20 cellular contexts compared by ENCODE assay signal in the genomic region with DNA sequence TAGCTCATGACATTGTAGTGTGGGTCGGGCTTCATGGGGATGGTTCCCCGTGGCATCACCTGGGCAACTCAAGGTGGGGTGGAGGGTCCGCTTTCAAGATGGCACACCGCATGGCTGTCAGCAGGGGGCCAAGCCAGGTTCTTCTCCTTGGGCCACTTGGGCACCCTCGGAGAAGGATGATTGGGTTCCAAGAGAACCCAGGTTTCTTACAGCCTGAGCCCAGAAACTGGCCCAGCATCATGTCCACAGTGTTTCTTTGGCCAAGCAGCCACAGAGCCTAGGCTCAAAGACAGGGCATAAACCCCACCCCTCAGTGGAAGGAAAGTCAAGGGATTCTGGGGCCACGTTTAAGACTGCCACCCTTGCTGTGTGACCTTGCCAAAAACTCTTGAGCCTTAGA.
DNase-seq lines count a peak whose midpoint lies in the region; ATAC-seq and TF ChIP-seq lines count a peak whose summit lies in the region.
"Had no signal": no experiment of that assay in that cellular context is flagged by ENCODE, and none has a peak within 500 bp of the region (broad histone marks: within the 10 kb centered on the region; RNA-seq: fewer than 3 reads in every experiment).

No MANE protein-coding gene starts in this region.

- TF ChIP-seq CTCF in GM12874 (IDR thresholded peaks at IDR 0.05; ENCODE audit: insufficient read depth, low read depth, low read length): 0 out of 2 replicates have a peak, but pooled peaks have one; percentile 4
- TF ChIP-seq CTCF in osteoblast (IDR thresholded peaks at IDR 0.05; ENCODE audit: extremely low read depth, low read depth, low read length): no peak
- no peak for TF ChIP-seq CTCF in colonic mucosa (IDR thresholded peaks at IDR 0.05)

- H3K4me1 Mint-ChIP-seq in activated CD8-positive, alpha-beta memory T cell treated with anti-CD3 and anti-CD28 coated beads, Interleukin-2, amount 10 ng/mL, durations not matched to agents 7 days and 5 days: peaks cover 4% of the 10 kb centered on the region
- peaks cover 16% of the 10 kb centered on the region for H3K4me1 Mint-ChIP-seq in activated T-helper 2 cell treated with anti-CD3 and anti-CD28 coated beads, Interferon-gamma antibody, Interleukin-2, Interleukin-4, amounts not matched to agents 10 μg/mL and 5 μg/mL and 100 μg/mL, durations not matched to agents 14 hours and 24 hours and 36 hours (ENCODE audit: low read depth)
- H3K4me1 Mint-ChIP-seq in activated naive CD4-positive, alpha-beta T cell treated with anti-CD3 and anti-CD28 coated beads for 36 hours (ENCODE audit: low read depth): no peaks in the 10 kb centered on the region
- H3K4me1 Mint-ChIP-seq: activated naive CD4-positive, alpha-beta T cell treated with anti-CD3 and anti-CD28 coated beads, Interleukin-2, amount 10 ng/mL, durations not matched to agents 7 days and 5 days had no signal

- H3K9me3 ChIP-seq in osteoblast (ENCODE audit: low read depth, low read length) (no peaks in the 10 kb centered on the region), colonic mucosa (no peaks in the 10 kb centered on the region)
- H3K9me3 ChIP-seq: ascending aorta; BLaER1 treated with 17β-estradiol and CSF1 and Interleukin-3, amounts not matched to agents 10 nM and 100 nM; ovary had no signal

- no peak for ATAC-seq in activated CD8-positive, alpha-beta memory T cell treated with anti-CD3 and anti-CD28 coated beads, Interleukin-2, amount 10 ng/mL, durations not matched to agents 7 days and 5 days

- H3K9me3 Mint-ChIP-seq in activated CD8-positive, alpha-beta memory T cell treated with anti-CD3 and anti-CD28 coated beads, Interleukin-2, amount 10 ng/mL, durations not matched to agents 7 days and 5 days (ENCODE audit: low read depth): no peaks in the 10 kb centered on the region
- H3K9me3 Mint-ChIP-seq in activated T-helper 2 cell treated with anti-CD3 and anti-CD28 coated beads, Interferon-gamma antibody, Interleukin-2, Interleukin-4, amounts not matched to agents 10 μg/mL and 5 μg/mL and 100 μg/mL, durations not matched to agents 14 hours and 24 hours and 36 hours: no peaks in the 10 kb centered on the region
- H3K9me3 Mint-ChIP-seq in activated naive CD4-positive, alpha-beta T cell treated with anti-CD3 and anti-CD28 coated beads for 36 hours: no peaks in the 10 kb centered on the region
- H3K9me3 Mint-ChIP-seq: activated naive CD4-positive, alpha-beta T cell treated with anti-CD3 and anti-CD28 coated beads, Interleukin-2, amount 10 ng/mL, durations not matched to agents 7 days and 5 days; stimulated activated naive CD8-positive, alpha-beta T cell treated with anti-CD3 and anti-CD28 coated beads, Interleukin-15, Interleukin-2, amounts not matched to agents 100 ng/mL and 50 ng/mL, for 24 hours had no signal

- no peaks in the 10 kb centered on the region for H4K20me1 ChIP-seq in osteoblast (ENCODE audit: insufficient read depth, low read length)
- H4K20me1 ChIP-seq: BLaER1 treated with 17β-estradiol and CSF1 and Interleukin-3, amounts not matched to agents 10 nM and 100 nM had no signal

- no peaks in the 10 kb centered on the region for H3K79me2 ChIP-seq in osteoblast (ENCODE audit: insufficient read depth, low read length)

- H3K4me1 ChIP-seq in osteoblast (ENCODE audit: insufficient read depth, low read length) (peaks cover 4% of the 10 kb centered on the region), colonic mucosa (no peaks in the 10 kb centered on the region)
- H3K4me1 ChIP-seq: ascending aorta had no signal

- H3K4me3 ChIP-seq in osteoblast (ENCODE audit: insufficient read depth, low read length): no peak overlapping the region
- no peak overlapping the region for H3K4me3 ChIP-seq in colonic mucosa
- H3K4me3 ChIP-seq: ascending aorta; BLaER1 treated with 17β-estradiol and CSF1 and Interleukin-3, amounts not matched to agents 10 nM and 100 nM; ovary had no signal

- CTCF ChIA-PET in activated CD8-positive, alpha-beta memory T cell treated with anti-CD3 and anti-CD28 coated beads, Interleukin-2, amount 10 ng/mL, durations not matched to agents 7 days and 5 days (lab: Charles Lee): interaction anchor here (2.2 kb wide), 1 partner anchor 290 kb away, joined by 8 read pairs; no protein-coding TSS in a partner anchor
- CTCF ChIA-PET in activated naive CD4-positive, alpha-beta T cell treated with anti-CD3 and anti-CD28 coated beads for 36 hours (lab: Charles Lee): interaction anchor here (1.1 to 2.1 kb wide), 2 partner anchors 290 to 319 kb away, joined by 5 to 12 read pairs; no protein-coding TSS in a partner anchor

- no peak overlapping the region for H3K4me2 ChIP-seq in osteoblast (ENCODE audit: insufficient read depth, low read length)

- H3K27me3 ChIP-seq in osteoblast (ENCODE audit: insufficient read depth, low read length): peaks cover 2% of the 10 kb centered on the region
- H3K27me3 ChIP-seq in colonic mucosa: no peaks in the 10 kb centered on the region
- H3K27me3 ChIP-seq: ascending aorta; BLaER1 treated with 17β-estradiol and CSF1 and Interleukin-3, amounts not matched to agents 10 nM and 100 nM; ovary had no signal

- H3K27me3 Mint-ChIP-seq in activated CD8-positive, alpha-beta memory T cell treated with anti-CD3 and anti-CD28 coated beads, Interleukin-2, amount 10 ng/mL, durations not matched to agents 7 days and 5 days: no peaks in the 10 kb centered on the region
- H3K27me3 Mint-ChIP-seq in activated T-helper 2 cell treated with anti-CD3 and anti-CD28 coated beads, Interferon-gamma antibody, Interleukin-2, Interleukin-4, amounts not matched to agents 10 μg/mL and 5 μg/mL and 100 μg/mL, durations not matched to agents 14 hours and 24 hours and 36 hours (ENCODE audit: low read depth): no peaks in the 10 kb centered on the region
- H3K27me3 Mint-ChIP-seq in activated naive CD4-positive, alpha-beta T cell treated with anti-CD3 and anti-CD28 coated beads for 36 hours (ENCODE audit: low read depth): no peaks in the 10 kb centered on the region
- H3K27me3 Mint-ChIP-seq: stimulated activated naive CD8-positive, alpha-beta T cell treated with anti-CD3 and anti-CD28 coated beads, Interleukin-15, Interleukin-2, amounts not matched to agents 100 ng/mL and 50 ng/mL, for 24 hours had no signal

- H3K36me3 ChIP-seq in osteoblast (ENCODE audit: insufficient read depth, low read length): no peaks in the 10 kb centered on the region
- H3K36me3 ChIP-seq in colonic mucosa: no peaks in the 10 kb centered on the region
- H3K36me3 ChIP-seq: ascending aorta; BLaER1 treated with 17β-estradiol and CSF1 and Interleukin-3, amounts not matched to agents 10 nM and 100 nM; ovary had no signal

- no peak overlapping the region for H3K4me3 Mint-ChIP-seq in activated CD8-positive, alpha-beta memory T cell treated with anti-CD3 and anti-CD28 coated beads, Interleukin-2, amount 10 ng/mL, durations not matched to agents 7 days and 5 days
- H3K4me3 Mint-ChIP-seq in activated T-helper 2 cell treated with anti-CD3 and anti-CD28 coated beads, Interferon-gamma antibody, Interleukin-2, Interleukin-4, amounts not matched to agents 10 μg/mL and 5 μg/mL and 100 μg/mL, durations not matched to agents 14 hours and 24 hours and 36 hours (ENCODE audit: low read depth): no peak overlapping the region
- H3K4me3 Mint-ChIP-seq in activated naive CD4-positive, alpha-beta T cell treated with anti-CD3 and anti-CD28 coated beads for 36 hours: no peak overlapping the region
- H3K4me3 Mint-ChIP-seq: activated naive CD4-positive, alpha-beta T cell treated with anti-CD3 and anti-CD28 coated beads, Interleukin-2, amount 10 ng/mL, durations not matched to agents 7 days and 5 days; stimulated activated naive CD8-positive, alpha-beta T cell treated with anti-CD3 and anti-CD28 coated beads, Interleukin-15, Interleukin-2, amounts not matched to agents 100 ng/mL and 50 ng/mL, for 24 hours had no signal

- DNase-seq in activated CD8-positive, alpha-beta memory T cell treated with anti-CD3 and anti-CD28 coated beads, Interleukin-2, amount 10 ng/mL, durations not matched to agents 7 days and 5 days: peak; percentile 39
- DNase-seq in activated CD8-positive, alpha-beta memory T cell treated with anti-CD3 and anti-CD28 coated beads, Interleukin-2, amount 50 U/mL, for 4 hours: no peak
- DNase-seq in activated T-helper 2 cell treated with anti-CD3 and anti-CD28 coated beads, Interferon-gamma antibody, Interleukin-2, Interleukin-4, amounts not matched to agents 10 μg/mL and 5 μg/mL and 100 μg/mL, durations not matched to agents 14 hours and 24 hours and 36 hours (ENCODE audit: low spot score): peak; percentile 4
- DNase-seq in osteoblast (ENCODE audit: insufficient read length, low spot score, missing footprints) (peak; percentile 60), colonic mucosa (no peak), HCEC 1CT (no peak)
- no peak for DNase-seq in activated naive CD4-positive, alpha-beta T cell treated with anti-CD3 and anti-CD28 coated beads for 36 hours
- DNase-seq: activated CD4-positive, CD25-positive, alpha-beta regulatory T cell treated with anti-CD3 and anti-CD28 coated beads, Interleukin-2, amount 50 U/mL, for 72 hours; activated naive CD4-positive, alpha-beta T cell treated with anti-CD3 and anti-CD28 coated beads, Interleukin-2, amount 10 ng/mL, durations not matched to agents 7 days and 5 days; hippocampal formation; mammary epithelial cell; NCI-H1694; NCI-H774; ovary; stimulated activated CD4-positive, alpha-beta T cell treated with anti-CD3 and anti-CD28 coated beads, Interleukin-2, amount 100 ng/mL, for 24 hours; trophoblast cell had no signal

- H3K27ac ChIP-seq in osteoblast (ENCODE audit: low read depth, low read length) (no peak overlapping the region), colonic mucosa (no peak overlapping the region)
- H3K27ac ChIP-seq: ascending aorta; BLaER1 treated with 17β-estradiol and CSF1 and Interleukin-3, amounts not matched to agents 10 nM and 100 nM; ovary had no signal

- intact Hi-C loops in activated T-helper 2 cell treated with anti-CD3 and anti-CD28 coated beads, Interferon-gamma antibody, Interleukin-2, Interleukin-4, amounts not matched to agents 10 μg/mL and 5 μg/mL and 100 μg/mL, durations not matched to agents 14 hours and 24 hours and 36 hours (cut with micrococcal nuclease): no loop called here
- intact Hi-C loops in colonic mucosa (cut with DNase I): loop anchor here (5.0 kb wide), 1 partner anchor 290 kb away; no protein-coding TSS in a partner anchor
- intact Hi-C loops in activated naive CD4-positive, alpha-beta T cell treated with anti-CD3 and anti-CD28 coated beads for 36 hours (cut with micrococcal nuclease): no loop called here

- H3K9ac ChIP-seq in colonic mucosa (ENCODE audit: low read depth in 2 of 2, low read length in 2 of 2): no peak overlapping the region
- H3K9ac ChIP-seq: BLaER1 treated with 17β-estradiol and CSF1 and Interleukin-3, amounts not matched to agents 10 nM and 100 nM had no signal

- no peak overlapping the region for H2AFZ ChIP-seq in osteoblast (ENCODE audit: low read length)

- no peaks in the 10 kb centered on the region for H3K36me3 Mint-ChIP-seq in activated CD8-positive, alpha-beta memory T cell treated with anti-CD3 and anti-CD28 coated beads, Interleukin-2, amount 10 ng/mL, durations not matched to agents 7 days and 5 days
- no peaks in the 10 kb centered on the region for H3K36me3 Mint-ChIP-seq in activated T-helper 2 cell treated with anti-CD3 and anti-CD28 coated beads, Interferon-gamma antibody, Interleukin-2, Interleukin-4, amounts not matched to agents 10 μg/mL and 5 μg/mL and 100 μg/mL, durations not matched to agents 14 hours and 24 hours and 36 hours (ENCODE audit: low read depth)
- H3K36me3 Mint-ChIP-seq in activated naive CD4-positive, alpha-beta T cell treated with anti-CD3 and anti-CD28 coated beads for 36 hours (ENCODE audit: low read depth): no peaks in the 10 kb centered on the region
- H3K36me3 Mint-ChIP-seq: activated naive CD4-positive, alpha-beta T cell treated with anti-CD3 and anti-CD28 coated beads, Interleukin-2, amount 10 ng/mL, durations not matched to agents 7 days and 5 days had no signal

- no peak overlapping the region for H3K27ac Mint-ChIP-seq in activated CD8-positive, alpha-beta memory T cell treated with anti-CD3 and anti-CD28 coated beads, Interleukin-2, amount 10 ng/mL, durations not matched to agents 7 days and 5 days
- no peak overlapping the region for H3K27ac Mint-ChIP-seq in activated T-helper 2 cell treated with anti-CD3 and anti-CD28 coated beads, Interferon-gamma antibody, Interleukin-2, Interleukin-4, amounts not matched to agents 10 μg/mL and 5 μg/mL and 100 μg/mL, durations not matched to agents 14 hours and 24 hours and 36 hours
- no peak overlapping the region for H3K27ac Mint-ChIP-seq in activated naive CD4-positive, alpha-beta T cell treated with anti-CD3 and anti-CD28 coated beads for 36 hours
- H3K27ac Mint-ChIP-seq: activated naive CD4-positive, alpha-beta T cell treated with anti-CD3 and anti-CD28 coated beads, Interleukin-2, amount 10 ng/mL, durations not matched to agents 7 days and 5 days; stimulated activated naive CD8-positive, alpha-beta T cell treated with anti-CD3 and anti-CD28 coated beads, Interleukin-15, Interleukin-2, amounts not matched to agents 100 ng/mL and 50 ng/mL, for 24 hours had no signal

Comparison
In these comparisons a context has a peak if more than half of its experiments do, and no peak if none do; other contexts are left out.
1. DNase-seq: peak in activated CD8-positive, alpha-beta memory T cell treated with anti-CD3 and anti-CD28 coated beads, Interleukin-2, amount 10 ng/mL, durations not matched to agents 7 days and 5 days (single experiment), activated T-helper 2 cell treated with anti-CD3 and anti-CD28 coated beads, Interferon-gamma antibody, Interleukin-2, Interleukin-4, amounts not matched to agents 10 μg/mL and 5 μg/mL and 100 μg/mL, durations not matched to agents 14 hours and 24 hours and 36 hours (single experiment) and osteoblast (single experiment); none in activated CD8-positive, alpha-beta memory T cell treated with anti-CD3 and anti-CD28 coated beads, Interleukin-2, amount 50 U/mL, for 4 hours (single experiment), colonic mucosa (single experiment), activated naive CD4-positive, alpha-beta T cell treated with anti-CD3 and anti-CD28 coated beads for 36 hours (single experiment) and HCEC 1CT (single experiment).